ENCODE assay signal across 8 cellular contexts in the genomic region with DNA sequence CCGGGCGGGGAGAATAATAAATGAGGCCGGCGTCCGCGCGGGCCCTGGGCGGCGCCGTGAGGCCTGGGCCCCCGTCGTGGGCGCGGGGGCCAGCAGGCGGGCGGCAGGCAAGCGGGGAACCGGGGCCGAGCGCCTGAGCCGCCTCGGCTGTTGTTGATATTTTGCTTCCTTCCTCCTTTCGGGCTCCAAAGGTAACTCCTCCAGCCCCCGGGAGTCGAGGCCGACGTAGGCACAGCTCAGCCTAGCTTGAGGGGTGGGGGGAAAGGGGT. TPM values are rescaled to one million over a fixed set of nuclear protein-coding genes. Genes with fewer than 3 reads are reported as not detected.
DNase-seq lines count a peak whose midpoint lies in the region; ATAC-seq and TF ChIP-seq lines count a peak whose summit lies in the region.

Gene MEF2D (minus strand): TSS at position 198 of the 269 bp plus-strand sequence. CDS start 17,483 bp downstream, outside the sequence.

- H3K79me2 ChIP-seq in HCT116 (ENCODE audit: insufficient read depth, low read length): peaks cover 49% of the 10 kb centered on the region

- H3K9me3 Mint-ChIP-seq in activated T-helper 1 cell treated with anti-CD3 and anti-CD28 coated beads, Interleukin-12 subunit alpha, Interleukin-12 subunit beta, Interleukin-2, Interleukin-4 antibody, amounts not matched to agents 30 ng/mL and 10 ng/mL and 1 ng/mL, durations not matched to agents 14 hours and 24 hours and 36 hours: no peaks in the 10 kb centered on the region

- no peak within 1 kb of the TSS for H2AFZ ChIP-seq in HCT116 (ENCODE audit: low read depth, low read length, poor library complexity, severe bottlenecking)

- peak within 1 kb of the TSS; percentile 98 for H3K27ac ChIP-seq in A673 (ENCODE audit: low read depth, low read length, poor library complexity, severe bottlenecking)
- H3K27ac ChIP-seq in HCT116 (ENCODE audit: low read depth, low read length): peak within 1 kb of the TSS; percentile 99
- H3K27ac ChIP-seq in right atrium auricular region: peak within 1 kb of the TSS; percentile 100

- no peak for TF ChIP-seq CTCF in A673 (conservative IDR thresholded peaks at IDR 0.05; ENCODE audit: low read depth, low read length)
- TF ChIP-seq CTCF in HCT116 (IDR thresholded peaks at IDR 0.05 in 2 of 3, conservative IDR thresholded peaks at IDR 0.05 in 1 of 3; ENCODE audit: borderline replicate concordance in 1 of 3, insufficient read depth in 1 of 3, low read depth in 2 of 3, low read length in 2 of 3): no peak
- TF ChIP-seq CTCF in right atrium auricular region (IDR thresholded peaks at IDR 0.05): no peak

- H3K36me3 Mint-ChIP-seq in activated T-helper 1 cell treated with anti-CD3 and anti-CD28 coated beads, Interleukin-12 subunit alpha, Interleukin-12 subunit beta, Interleukin-2, Interleukin-4 antibody, amounts not matched to agents 30 ng/mL and 10 ng/mL and 1 ng/mL, durations not matched to agents 14 hours and 24 hours and 36 hours (ENCODE audit: low read depth): peaks cover 21% of the 10 kb centered on the region

- no peaks in the 10 kb centered on the region for H3K27me3 ChIP-seq in A673 (replicated peaks; ENCODE audit: insufficient read depth, low read depth, low read length, poor library complexity)
- no peaks in the 10 kb centered on the region for H3K27me3 ChIP-seq in HCT116 (ENCODE audit: insufficient read depth, low read length)
- H3K27me3 ChIP-seq in right atrium auricular region: no peaks in the 10 kb centered on the region
- H3K27me3 ChIP-seq in skeletal muscle satellite cell (ENCODE audit: control insufficient read depth, insufficient read depth, low read length): no peaks in the 10 kb centered on the region

- intact Hi-C loops in A673 (cut with micrococcal nuclease; ENCODE audit: unreplicated experiment): no loop called here
- intact Hi-C loops in HCT116 (cut with micrococcal nuclease): loop anchor here (2.0 to 10.0 kb wide), 2 partner anchors 44 to 244 kb away; partner anchors contain the start of gene MRPL24
- intact Hi-C loops in activated T-helper 1 cell treated with anti-CD3 and anti-CD28 coated beads, Interleukin-12 subunit alpha, Interleukin-12 subunit beta, Interleukin-2, Interleukin-4 antibody, amounts not matched to agents 30 ng/mL and 10 ng/mL and 1 ng/mL, durations not matched to agents 14 hours and 24 hours and 36 hours (cut with micrococcal nuclease): loop anchor here (1.0 to 10.0 kb wide), 10 partner anchors 12 to 646 kb away; partner anchors contain the start of genes CCT3, GON4L, ISG20L2 and LAMTOR2

- BruUV-seq in A673 (replicated peaks; lab: Mats Ljungman, UMichigan) (no TSS peak), HCT116 (replicated peaks; lab: Mats Ljungman, UMichigan) (no TSS peak)

- H3K36me3 ChIP-seq in A673 (ENCODE audit: insufficient read depth, low read length, poor library complexity, severe bottlenecking) (no peaks in the 10 kb centered on the region), HCT116 (ENCODE audit: control insufficient read depth in 1 of 2, insufficient read depth in 2 of 2, low read length in 2 of 2) (no peaks in the 10 kb centered on the region), right atrium auricular region (no peaks in the 10 kb centered on the region), skeletal muscle satellite cell (ENCODE audit: insufficient read depth, low read length) (no peaks in the 10 kb centered on the region)

- H3K27ac Mint-ChIP-seq in activated T-helper 1 cell treated with anti-CD3 and anti-CD28 coated beads, Interleukin-12 subunit alpha, Interleukin-12 subunit beta, Interleukin-2, Interleukin-4 antibody, amounts not matched to agents 30 ng/mL and 10 ng/mL and 1 ng/mL, durations not matched to agents 14 hours and 24 hours and 36 hours: peak within 1 kb of the TSS; percentile 91

- H3K27me3 Mint-ChIP-seq in activated T-helper 1 cell treated with anti-CD3 and anti-CD28 coated beads, Interleukin-12 subunit alpha, Interleukin-12 subunit beta, Interleukin-2, Interleukin-4 antibody, amounts not matched to agents 30 ng/mL and 10 ng/mL and 1 ng/mL, durations not matched to agents 14 hours and 24 hours and 36 hours (ENCODE audit: insufficient read depth): no peaks in the 10 kb centered on the region

- H3K4me3 Mint-ChIP-seq in activated T-helper 1 cell treated with anti-CD3 and anti-CD28 coated beads, Interleukin-12 subunit alpha, Interleukin-12 subunit beta, Interleukin-2, Interleukin-4 antibody, amounts not matched to agents 30 ng/mL and 10 ng/mL and 1 ng/mL, durations not matched to agents 14 hours and 24 hours and 36 hours: peak within 1 kb of the TSS; percentile 90

- ATAC-seq in HCT116: no peak
- ATAC-seq in HG02610 (IDR thresholded peaks at IDR 0.05; ENCODE audit: unreplicated experiment): no peak

- TF ChIP-seq RAD21 in HCT116 (IDR thresholded peaks at IDR 0.05; ENCODE audit: low read depth): no peak

- RAD21 ChIA-PET in HCT116 (lab: Charles Lee; ENCODE audit: low non-redundant PET in 1 of 2, low total read pairs in 2 of 2, uncharacterized antibody in 2 of 2, unreplicated experiment in 2 of 2): interaction anchor here (0.7 to 1.5 kb wide), 5 partner anchors 20 to 55 kb away, joined by 3 to 5 read pairs (median 4); no protein-coding TSS in a partner anchor

- no peaks in the 10 kb centered on the region for H3K9me3 ChIP-seq in A673 (ENCODE audit: low read depth, low read length, poor library complexity, severe bottlenecking)
- H3K9me3 ChIP-seq in HCT116 (ENCODE audit: control insufficient read depth in 1 of 2, insufficient read depth in 1 of 2, low read depth in 1 of 2, low read length in 2 of 2): no peaks in the 10 kb centered on the region
- H3K9me3 ChIP-seq in right atrium auricular region: no peaks in the 10 kb centered on the region
- H3K9me3 ChIP-seq in skeletal muscle satellite cell (replicated peaks; ENCODE audit: low read length): no peaks in the 10 kb centered on the region

- TF ChIP-seq POLR2A in HCT116 (IDR thresholded peaks at IDR 0.05; ENCODE audit: borderline replicate concordance, extremely low read depth, insufficient read depth, insufficient read length): no peak

- H3K9me2 ChIP-seq in HCT116 (ENCODE audit: insufficient read depth): no peaks in the 10 kb centered on the region

- H3K9ac ChIP-seq in HCT116 (ENCODE audit: low read length) (peak within 1 kb of the TSS; percentile 97), skeletal muscle satellite cell (ENCODE audit: low read depth, low read length) (peak within 1 kb of the TSS; percentile 99)

- POLR2A ChIA-PET in A673 (lab: Charles Lee; ENCODE audit: low non-redundant PET): interaction anchor here (0.6 to 0.7 kb wide), 5 partner anchors 21 to 1534 kb away, joined by 4 to 8 read pairs (median 6); no protein-coding TSS in a partner anchor
- POLR2A ChIA-PET in HCT116 (lab: Charles Lee): interaction anchor here (0.6 to 1.6 kb wide), 5 partner anchors 14 to 267 kb away, joined by 3 to 10 read pairs (median 4); partner anchors contain the start of genes CRABP2 and PRCC

- CTCF ChIA-PET in A673 (lab: Charles Lee): interaction anchor here (0.6 to 3.2 kb wide), 3 partner anchors 10 to 119 kb away, joined by 3 to 28 read pairs (median 4); partner anchors contain the start of gene HAPLN2
- CTCF ChIA-PET in HCT116 (lab: Charles Lee): interaction anchor here (1.8 to 2.2 kb wide), 5 partner anchors 20 to 115 kb away, joined by 5 to 14 read pairs (median 10); no protein-coding TSS in a partner anchor

- H3K4me3 ChIP-seq in A673 (ENCODE audit: low read depth, low read length, poor library complexity, severe bottlenecking) (peak within 1 kb of the TSS; percentile 98), HCT116 (replicated peaks in 1 of 2; ENCODE audit: low read depth in 1 of 2, low read length in 2 of 2) (peak within 1 kb of the TSS; percentile 89 to 97), right atrium auricular region (peak within 1 kb of the TSS; percentile 74 to 99), skeletal muscle satellite cell (ENCODE audit: low read length) (peak within 1 kb of the TSS; percentile 89)

- peaks cover 77% of the 10 kb centered on the region for H3K4me1 Mint-ChIP-seq in activated T-helper 1 cell treated with anti-CD3 and anti-CD28 coated beads, Interleukin-12 subunit alpha, Interleukin-12 subunit beta, Interleukin-2, Interleukin-4 antibody, amounts not matched to agents 30 ng/mL and 10 ng/mL and 1 ng/mL, durations not matched to agents 14 hours and 24 hours and 36 hours (ENCODE audit: low read depth)

- H3K4me1 ChIP-seq in A673 (ENCODE audit: insufficient read depth, low read length, poor library complexity, severe bottlenecking) (peaks cover 65% of the 10 kb centered on the region), HCT116 (ENCODE audit: control insufficient read depth in 1 of 2, insufficient read depth in 2 of 2, low read length in 2 of 2) (peaks cover 53 to 89% of the 10 kb centered on the region in 2 experiments), right atrium auricular region (peaks cover 0 to 67% of the 10 kb centered on the region in 2 donors), skeletal muscle satellite cell (ENCODE audit: control insufficient read depth, insufficient read depth, low read length) (peaks cover 76% of the 10 kb centered on the region)

- no peak for DNase-seq in A673 (ENCODE audit: low spot score)
- no peak for DNase-seq in HCT116 (ENCODE audit: low read depth, low spot score)
- no peak for DNase-seq in activated T-helper 1 cell treated with anti-CD3 and anti-CD28 coated beads, Interleukin-12 subunit alpha, Interleukin-12 subunit beta, Interleukin-2, Interleukin-4 antibody, amounts not matched to agents 30 ng/mL and 10 ng/mL and 1 ng/mL, durations not matched to agents 14 hours and 24 hours and 36 hours (ENCODE audit: low spot score)
- DNase-seq in right atrium auricular region (ENCODE audit: low spot score): no peak
- DNase-seq in activated CD4-positive, CD25-positive, alpha-beta regulatory T cell treated with anti-CD3 and anti-CD28 coated beads, Interleukin-2, amount 50 U/mL, for 72 hours: no peak
- no peak for DNase-seq in NCI-H1417 (lab: John Stamatoyannopoulos, UW)

- no peaks in the 10 kb centered on the region for H4K20me1 ChIP-seq in HCT116 (ENCODE audit: insufficient read depth)

- H3K4me2 ChIP-seq in HCT116 (ENCODE audit: low read length) (peak within 1 kb of the TSS; percentile 93), skeletal muscle satellite cell (ENCODE audit: low read length) (peak within 1 kb of the TSS; percentile 94)

TF ChIP-seq in HCT116, 20 proteins besides CTCF, POLR2A, EP300 and RAD21 (continues in another document):
- peak; percentile 72 for TF ChIP-seq ZFX (IDR thresholded peaks at IDR 0.05)
- peak; percentile 71; the same call in 1 of the 2 replicates for TF ChIP-seq POLR2AphosphoS5 (IDR thresholded peaks at IDR 0.05; ENCODE audit: low read depth, low read length)

RNA-seq across cellular contexts. Expression of gene MEF2D, which starts in this region (rescaled TPM):
- total RNA-seq in A673 (2021): 18.3 and 21.8 TPM in 2 replicates
- 44.2 TPM for total RNA-seq in HCT116 (2021; ENCODE audit: unreplicated experiment)
- polyA plus RNA-seq in HCT116 (2012): 39.9 and 55.3 TPM in 2 replicates
- 36.3 and 37.0 TPM in 2 replicates for total RNA-seq in activated T-helper 1 cell treated with anti-CD3 and anti-CD28 coated beads, Interleukin-12 subunit alpha, Interleukin-12 subunit beta, Interleukin-2, Interleukin-4 antibody, amounts not matched to agents 30 ng/mL and 10 ng/mL and 1 ng/mL, durations not matched to agents 14 hours and 24 hours and 36 hours
- total RNA-seq in right atrium auricular region: 100 to 1,000 TPM in 1 of 2 donors, 10 to 100 TPM in 1; 80.1 to 104 TPM
- total RNA-seq in skeletal muscle satellite cell (2012; rRNA removed): 7.9 and 12.0 TPM in 2 replicates
